Comparison of ENCODE assay signal across 8 cellular contexts in genomic region chr21:36322083-36322424, GRCh38. TPM values are rescaled to one million over a fixed set of nuclear protein-coding genes. Genes with fewer than 3 reads are reported as not detected.
DNase-seq lines count a peak whose midpoint lies in the region; ATAC-seq and TF ChIP-seq lines count a peak whose summit lies in the region.

No MANE protein-coding gene starts in this region.

- peak overlapping the region; percentile 79 for H3K4me3 ChIP-seq in kidney epithelial cell (ENCODE audit: low read depth, low read length)
- H3K4me3 ChIP-seq in suprapubic skin, result peak overlapping the region; percentile 94

- peaks cover 51% of the 10 kb centered on the region for H3K4me1 ChIP-seq in suprapubic skin

- WGBS in suprapubic skin, result 41% methylated on average over 2 of the region's 2 CpGs

- H3K27ac Mint-ChIP-seq in activated CD4-positive, alpha-beta T cell treated with anti-CD3 and anti-CD28 coated beads, Interleukin-2, amount 10 ng/mL, durations not matched to agents 24 days and 14 days, result peak overlapping the region; percentile 90
- peak overlapping the region; percentile 97 for H3K27ac Mint-ChIP-seq in activated naive CD8-positive, alpha-beta T cell treated with anti-CD3 and anti-CD28 coated beads, Interleukin-2, amount 50 U/mL, for 24 hours

- H3K4me1 Mint-ChIP-seq in activated CD4-positive, alpha-beta T cell treated with anti-CD3 and anti-CD28 coated beads, Interleukin-2, amount 10 ng/mL, durations not matched to agents 24 days and 14 days, result peaks cover 24% of the 10 kb centered on the region
- peaks cover 49% of the 10 kb centered on the region for H3K4me1 Mint-ChIP-seq in activated naive CD8-positive, alpha-beta T cell treated with anti-CD3 and anti-CD28 coated beads, Interleukin-2, amount 50 U/mL, for 24 hours

- H3K9me3 ChIP-seq in suprapubic skin, result no peaks in the 10 kb centered on the region

- peaks cover 28% of the 10 kb centered on the region for H3K36me3 Mint-ChIP-seq in activated CD4-positive, alpha-beta T cell treated with anti-CD3 and anti-CD28 coated beads, Interleukin-2, amount 10 ng/mL, durations not matched to agents 24 days and 14 days (ENCODE audit: low read depth)
- peaks cover 23% of the 10 kb centered on the region for H3K36me3 Mint-ChIP-seq in activated naive CD8-positive, alpha-beta T cell treated with anti-CD3 and anti-CD28 coated beads, Interleukin-2, amount 50 U/mL, for 24 hours (ENCODE audit: low read depth)

- peak overlapping the region; percentile 100 for H3K27ac ChIP-seq in suprapubic skin

- TF ChIP-seq EP300 in suprapubic skin (IDR thresholded peaks at IDR 0.05), result no peak

- no peak for TF ChIP-seq POLR2A in suprapubic skin (IDR thresholded peaks at IDR 0.05)

- TF ChIP-seq CTCF in kidney epithelial cell (IDR thresholded peaks at IDR 0.05; ENCODE audit: insufficient read depth, low read length, poor library complexity, severe bottlenecking) (no peak), suprapubic skin (IDR thresholded peaks at IDR 0.05) (no peak)

- H3K27me3 ChIP-seq in kidney epithelial cell (ENCODE audit: control insufficient read depth, insufficient read depth, low read length), result no peaks in the 10 kb centered on the region
- H3K27me3 ChIP-seq in suprapubic skin, result no peaks in the 10 kb centered on the region

- no peaks in the 10 kb centered on the region for H3K9me3 Mint-ChIP-seq in activated CD4-positive, alpha-beta T cell treated with anti-CD3 and anti-CD28 coated beads, Interleukin-2, amount 10 ng/mL, durations not matched to agents 24 days and 14 days
- H3K9me3 Mint-ChIP-seq in activated naive CD8-positive, alpha-beta T cell treated with anti-CD3 and anti-CD28 coated beads, Interleukin-2, amount 50 U/mL, for 24 hours, result peaks cover 4% of the 10 kb centered on the region

- H3K36me3 ChIP-seq in kidney epithelial cell (ENCODE audit: control insufficient read depth, insufficient read depth, low read length), result no peaks in the 10 kb centered on the region
- peaks cover 15% of the 10 kb centered on the region for H3K36me3 ChIP-seq in suprapubic skin

- H3K4me3 Mint-ChIP-seq in activated CD4-positive, alpha-beta T cell treated with anti-CD3 and anti-CD28 coated beads, Interleukin-2, amount 10 ng/mL, durations not matched to agents 24 days and 14 days, result peak overlapping the region; percentile 87
- H3K4me3 Mint-ChIP-seq in activated naive CD8-positive, alpha-beta T cell treated with anti-CD3 and anti-CD28 coated beads, Interleukin-2, amount 50 U/mL, for 24 hours, result peak overlapping the region; percentile 94

- no peaks in the 10 kb centered on the region for H3K27me3 Mint-ChIP-seq in activated CD4-positive, alpha-beta T cell treated with anti-CD3 and anti-CD28 coated beads, Interleukin-2, amount 10 ng/mL, durations not matched to agents 24 days and 14 days
- H3K27me3 Mint-ChIP-seq in activated naive CD8-positive, alpha-beta T cell treated with anti-CD3 and anti-CD28 coated beads, Interleukin-2, amount 50 U/mL, for 24 hours, result no peaks in the 10 kb centered on the region

- intact Hi-C loops in activated CD4-positive, alpha-beta T cell treated with anti-CD3 and anti-CD28 coated beads, Interleukin-2, amount 10 ng/mL, durations not matched to agents 24 days and 14 days (cut with micrococcal nuclease), result loop anchor here (10.0 kb wide), 1 partner anchor 933 kb away; no protein-coding TSS in a partner anchor

- no peak for DNase-seq in activated CD4-positive, alpha-beta T cell treated with anti-CD3 and anti-CD28 coated beads, Interleukin-2, amount 10 ng/mL, durations not matched to agents 24 days and 14 days
- no peak for DNase-seq in activated CD4-positive, alpha-beta T cell treated with anti-CD3 and anti-CD28 coated beads, Interleukin-2, amount 50 U/mL, for 4 hours
- no peak for DNase-seq in activated naive CD8-positive, alpha-beta T cell treated with anti-CD3 and anti-CD28 coated beads, Interleukin-2, amount 50 U/mL, for 24 hours
- DNase-seq in kidney epithelial cell (ENCODE audit: low read depth) (no peak), suprapubic skin (ENCODE audit: low spot score in 2 of 2) (no peak), NCI-H187 (lab: John Stamatoyannopoulos, UW) (no peak), NCI-H2196 (lab: John Stamatoyannopoulos, UW; ENCODE audit: unreplicated experiment) (no peak)

- ATAC-seq in activated naive CD8-positive, alpha-beta T cell treated with anti-CD3 and anti-CD28 coated beads, Interleukin-2, amount 50 U/mL, for 24 hours, result no peak
- no peak for ATAC-seq in HG03469 (IDR thresholded peaks at IDR 0.05; ENCODE audit: unreplicated experiment)

RNA-seq across cellular contexts. Expression of gene MORC3, which starts 2.1 kb away (rescaled TPM):
- total RNA-seq in activated CD4-positive, alpha-beta T cell treated with anti-CD3 and anti-CD28 coated beads, Interleukin-2, amount 10 ng/mL, durations not matched to agents 24 days and 14 days, result 24.8 and 24.9 TPM in 2 replicates
- total RNA-seq in kidney epithelial cell (21.2 and 25.9 TPM in 2 replicates), suprapubic skin (10 to 100 TPM; 47.2 to 61.2 (median 47.7) TPM)
